1 cellular context compared by ENCODE assay signal in the genomic region with DNA sequence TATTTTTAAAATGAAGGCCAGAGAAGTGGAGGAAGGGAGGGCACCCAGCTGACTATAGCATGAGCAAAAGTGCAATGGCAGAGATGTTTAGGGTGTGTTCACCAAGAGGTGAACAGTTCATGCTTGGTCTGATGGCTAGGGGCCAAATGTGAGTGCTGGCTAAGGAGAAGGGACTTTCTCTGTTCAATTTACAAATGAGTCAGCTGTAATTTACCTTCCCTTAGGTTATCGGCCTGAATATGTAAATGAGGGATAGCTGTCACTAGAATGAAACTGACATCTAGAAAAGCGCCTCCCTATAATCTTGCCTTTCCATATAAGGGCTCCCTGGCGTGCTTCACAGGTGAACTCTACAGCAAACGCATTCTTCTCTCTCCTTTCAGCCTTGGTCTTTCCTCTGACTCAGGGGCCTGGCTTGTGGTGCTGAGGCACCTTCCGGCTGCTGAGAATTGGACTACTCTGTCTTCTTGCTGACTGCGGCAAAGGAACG.
TF ChIP-seq lines count a peak whose summit lies in the region.

No MANE protein-coding gene starts in this region.

TF ChIP-seq in K562, 482 proteins besides CTCF, POLR2A, EP300 and RAD21 (continued from another document):
- TF ChIP-seq, protein P1, sequence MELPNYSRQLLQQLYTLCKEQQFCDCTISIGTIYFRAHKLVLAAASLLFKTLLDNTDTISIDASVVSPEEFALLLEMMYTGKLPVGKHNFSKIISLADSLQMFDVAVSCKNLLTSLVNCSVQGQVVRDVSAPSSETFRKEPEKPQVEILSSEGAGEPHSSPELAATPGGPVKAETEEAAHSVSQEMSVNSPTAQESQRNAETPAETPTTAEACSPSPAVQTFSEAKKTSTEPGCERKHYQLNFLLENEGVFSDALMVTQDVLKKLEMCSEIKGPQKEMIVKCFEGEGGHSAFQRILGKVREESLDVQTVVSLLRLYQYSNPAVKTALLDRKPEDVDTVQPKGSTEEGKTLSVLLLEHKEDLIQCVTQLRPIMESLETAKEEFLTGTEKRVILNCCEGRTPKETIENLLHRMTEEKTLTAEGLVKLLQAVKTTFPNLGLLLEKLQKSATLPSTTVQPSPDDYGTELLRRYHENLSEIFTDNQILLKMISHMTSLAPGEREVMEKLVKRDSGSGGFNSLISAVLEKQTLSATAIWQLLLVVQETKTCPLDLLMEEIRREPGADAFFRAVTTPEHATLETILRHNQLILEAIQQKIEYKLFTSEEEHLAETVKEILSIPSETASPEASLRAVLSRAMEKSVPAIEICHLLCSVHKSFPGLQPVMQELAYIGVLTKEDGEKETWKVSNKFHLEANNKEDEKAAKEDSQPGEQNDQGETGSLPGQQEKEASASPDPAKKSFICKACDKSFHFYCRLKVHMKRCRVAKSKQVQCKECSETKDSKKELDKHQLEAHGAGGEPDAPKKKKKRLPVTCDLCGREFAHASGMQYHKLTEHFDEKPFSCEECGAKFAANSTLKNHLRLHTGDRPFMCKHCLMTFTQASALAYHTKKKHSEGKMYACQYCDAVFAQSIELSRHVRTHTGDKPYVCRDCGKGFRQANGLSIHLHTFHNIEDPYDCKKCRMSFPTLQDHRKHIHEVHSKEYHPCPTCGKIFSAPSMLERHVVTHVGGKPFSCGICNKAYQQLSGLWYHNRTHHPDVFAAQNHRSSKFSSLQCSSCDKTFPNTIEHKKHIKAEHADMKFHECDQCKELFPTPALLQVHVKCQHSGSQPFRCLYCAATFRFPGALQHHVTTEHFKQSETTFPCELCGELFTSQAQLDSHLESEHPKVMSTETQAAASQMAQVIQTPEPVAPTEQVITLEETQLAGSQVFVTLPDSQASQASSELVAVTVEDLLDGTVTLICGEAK (IDR thresholded peaks at IDR 0.05), result no peak
- TF ChIP-seq, protein P1 (CRISPR knock-in tag; IDR thresholded peaks at IDR 0.05), result no peak
- TF ChIP-seq NRF1 (conservative IDR thresholded peaks at IDR 0.05 in 1 of 2, IDR thresholded peaks at IDR 0.05 in 1 of 2) (peak; percentile 8 to 42; a peak in 2 of 4 replicates), PHTF2 (CRISPR knock-in tag; IDR thresholded peaks at IDR 0.05) (no peak), MCM5 (IDR thresholded peaks at IDR 0.05; ENCODE audit: low read depth) (no peak), HDAC2 (IDR thresholded peaks at IDR 0.05) (no peak), GATA2 (CRISPR knock-in tag; IDR thresholded peaks at IDR 0.05) (no peak), EP400 (IDR thresholded peaks at IDR 0.05) (no peak)
- TF ChIP-seq, protein P2, sequence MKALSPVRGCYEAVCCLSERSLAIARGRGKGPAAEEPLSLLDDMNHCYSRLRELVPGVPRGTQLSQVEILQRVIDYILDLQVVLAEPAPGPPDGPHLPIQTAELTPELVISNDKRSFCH (CRISPR knock-in tag; IDR thresholded peaks at IDR 0.05), result no peak
- TF ChIP-seq, protein P2 (tag; IDR thresholded peaks at IDR 0.05), result no peak
